In the genomic region with DNA sequence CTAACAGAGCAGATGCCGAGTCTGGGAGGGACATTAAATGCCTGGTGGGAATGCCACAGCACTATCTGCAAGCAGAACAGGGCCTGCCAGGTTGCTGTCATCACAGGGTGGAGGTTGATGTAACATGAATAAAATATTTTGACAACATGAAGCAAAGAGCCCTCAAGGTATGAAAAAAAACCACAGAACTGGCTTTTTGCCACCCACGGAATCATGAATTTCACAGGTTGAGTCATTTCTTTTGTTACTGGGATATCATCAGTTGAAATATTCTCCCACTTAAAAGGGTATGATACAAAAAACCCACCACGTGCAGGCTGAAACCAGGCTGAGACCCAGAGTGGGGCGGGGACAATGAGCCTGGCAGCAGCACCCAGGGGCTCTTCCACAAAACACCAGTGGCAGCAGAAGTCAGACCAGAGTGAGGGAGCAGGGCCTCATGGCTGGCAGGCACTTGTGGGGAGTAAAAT, we compare ENCODE assay signal across 1 cellular context.
TF ChIP-seq lines count a peak whose summit lies in the region.

No MANE protein-coding gene starts in this region.

TF ChIP-seq in HEK293, 187 proteins besides CTCF, POLR2A, EP300 and RAD21 (continued from another document):
- TF ChIP-seq, protein P1, sequence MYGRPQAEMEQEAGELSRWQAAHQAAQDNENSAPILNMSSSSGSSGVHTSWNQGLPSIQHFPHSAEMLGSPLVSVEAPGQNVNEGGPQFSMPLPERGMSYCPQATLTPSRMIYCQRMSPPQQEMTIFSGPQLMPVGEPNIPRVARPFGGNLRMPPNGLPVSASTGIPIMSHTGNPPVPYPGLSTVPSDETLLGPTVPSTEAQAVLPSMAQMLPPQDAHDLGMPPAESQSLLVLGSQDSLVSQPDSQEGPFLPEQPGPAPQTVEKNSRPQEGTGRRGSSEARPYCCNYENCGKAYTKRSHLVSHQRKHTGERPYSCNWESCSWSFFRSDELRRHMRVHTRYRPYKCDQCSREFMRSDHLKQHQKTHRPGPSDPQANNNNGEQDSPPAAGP (tag by site-specific recombination; IDR thresholded peaks at IDR 0.05): no peak
- TF ChIP-seq, protein P2, sequence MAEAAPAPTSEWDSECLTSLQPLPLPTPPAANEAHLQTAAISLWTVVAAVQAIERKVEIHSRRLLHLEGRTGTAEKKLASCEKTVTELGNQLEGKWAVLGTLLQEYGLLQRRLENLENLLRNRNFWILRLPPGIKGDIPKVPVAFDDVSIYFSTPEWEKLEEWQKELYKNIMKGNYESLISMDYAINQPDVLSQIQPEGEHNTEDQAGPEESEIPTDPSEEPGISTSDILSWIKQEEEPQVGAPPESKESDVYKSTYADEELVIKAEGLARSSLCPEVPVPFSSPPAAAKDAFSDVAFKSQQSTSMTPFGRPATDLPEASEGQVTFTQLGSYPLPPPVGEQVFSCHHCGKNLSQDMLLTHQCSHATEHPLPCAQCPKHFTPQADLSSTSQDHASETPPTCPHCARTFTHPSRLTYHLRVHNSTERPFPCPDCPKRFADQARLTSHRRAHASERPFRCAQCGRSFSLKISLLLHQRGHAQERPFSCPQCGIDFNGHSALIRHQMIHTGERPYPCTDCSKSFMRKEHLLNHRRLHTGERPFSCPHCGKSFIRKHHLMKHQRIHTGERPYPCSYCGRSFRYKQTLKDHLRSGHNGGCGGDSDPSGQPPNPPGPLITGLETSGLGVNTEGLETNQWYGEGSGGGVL (tag by site-specific recombination; IDR thresholded peaks at IDR 0.05): 0 out of 2 replicates have a peak, but pooled peaks have one; percentile 23
- TF ChIP-seq ZNF174 (tag by site-specific recombination; IDR thresholded peaks at IDR 0.05): no peak
- TF ChIP-seq, protein P3, sequence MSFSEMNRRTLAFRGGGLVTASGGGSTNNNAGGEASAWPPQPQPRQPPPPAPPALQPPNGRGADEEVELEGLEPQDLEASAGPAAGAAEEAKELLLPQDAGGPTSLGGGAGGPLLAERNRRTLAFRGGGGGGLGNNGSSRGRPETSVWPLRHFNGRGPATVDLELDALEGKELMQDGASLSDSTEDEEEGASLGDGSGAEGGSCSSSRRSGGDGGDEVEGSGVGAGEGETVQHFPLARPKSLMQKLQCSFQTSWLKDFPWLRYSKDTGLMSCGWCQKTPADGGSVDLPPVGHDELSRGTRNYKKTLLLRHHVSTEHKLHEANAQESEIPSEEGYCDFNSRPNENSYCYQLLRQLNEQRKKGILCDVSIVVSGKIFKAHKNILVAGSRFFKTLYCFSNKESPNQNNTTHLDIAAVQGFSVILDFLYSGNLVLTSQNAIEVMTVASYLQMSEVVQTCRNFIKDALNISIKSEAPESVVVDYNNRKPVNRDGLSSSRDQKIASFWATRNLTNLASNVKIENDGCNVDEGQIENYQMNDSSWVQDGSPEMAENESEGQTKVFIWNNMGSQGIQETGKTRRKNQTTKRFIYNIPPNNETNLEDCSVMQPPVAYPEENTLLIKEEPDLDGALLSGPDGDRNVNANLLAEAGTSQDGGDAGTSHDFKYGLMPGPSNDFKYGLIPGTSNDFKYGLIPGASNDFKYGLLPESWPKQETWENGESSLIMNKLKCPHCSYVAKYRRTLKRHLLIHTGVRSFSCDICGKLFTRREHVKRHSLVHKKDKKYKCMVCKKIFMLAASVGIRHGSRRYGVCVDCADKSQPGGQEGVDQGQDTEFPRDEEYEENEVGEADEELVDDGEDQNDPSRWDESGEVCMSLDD (tag by site-specific recombination; IDR thresholded peaks at IDR 0.05): no peak
- TF ChIP-seq ZBTB17 (tag by site-specific recombination; IDR thresholded peaks at IDR 0.05): no peak
- no peak for TF ChIP-seq SP2 (tag by site-specific recombination; IDR thresholded peaks at IDR 0.05)
- no peak for TF ChIP-seq ZNF248 (tag by site-specific recombination; IDR thresholded peaks at IDR 0.05)
- peak; percentile 34; the same call in 1 of the 2 replicates for TF ChIP-seq EGR2 (tag by site-specific recombination; IDR thresholded peaks at IDR 0.05; ENCODE audit: low read depth)
- no peak for TF ChIP-seq ZNF221 (tag by site-specific recombination; IDR thresholded peaks at IDR 0.05; ENCODE audit: borderline replicate concordance)
- TF ChIP-seq ZBTB20 (tag by site-specific recombination; IDR thresholded peaks at IDR 0.05): no peak
- TF ChIP-seq ZNF747 (tag by site-specific recombination; IDR thresholded peaks at IDR 0.05): no peak
- peak; percentile 25; the same call in 1 of the 2 replicates for TF ChIP-seq OSR2 (tag by site-specific recombination; IDR thresholded peaks at IDR 0.05)
- peak; percentile 55 for TF ChIP-seq FEZF1 (tag by site-specific recombination; IDR thresholded peaks at IDR 0.05)
- no peak for TF ChIP-seq ZNF837 (tag by site-specific recombination; IDR thresholded peaks at IDR 0.05)
- peak; percentile 35; the same call in 1 of the 2 replicates for TF ChIP-seq ZNF366 (tag by site-specific recombination; conservative IDR thresholded peaks at IDR 0.05)
- no peak for TF ChIP-seq WT1 (tag by site-specific recombination; IDR thresholded peaks at IDR 0.05)
- TF ChIP-seq ZNF274 (IDR thresholded peaks at IDR 0.05; ENCODE audit: low read length): no peak
- TF ChIP-seq ZNF274 (tag by site-specific recombination; IDR thresholded peaks at IDR 0.05; ENCODE audit: borderline replicate concordance): no peak
- TF ChIP-seq, protein P4, sequence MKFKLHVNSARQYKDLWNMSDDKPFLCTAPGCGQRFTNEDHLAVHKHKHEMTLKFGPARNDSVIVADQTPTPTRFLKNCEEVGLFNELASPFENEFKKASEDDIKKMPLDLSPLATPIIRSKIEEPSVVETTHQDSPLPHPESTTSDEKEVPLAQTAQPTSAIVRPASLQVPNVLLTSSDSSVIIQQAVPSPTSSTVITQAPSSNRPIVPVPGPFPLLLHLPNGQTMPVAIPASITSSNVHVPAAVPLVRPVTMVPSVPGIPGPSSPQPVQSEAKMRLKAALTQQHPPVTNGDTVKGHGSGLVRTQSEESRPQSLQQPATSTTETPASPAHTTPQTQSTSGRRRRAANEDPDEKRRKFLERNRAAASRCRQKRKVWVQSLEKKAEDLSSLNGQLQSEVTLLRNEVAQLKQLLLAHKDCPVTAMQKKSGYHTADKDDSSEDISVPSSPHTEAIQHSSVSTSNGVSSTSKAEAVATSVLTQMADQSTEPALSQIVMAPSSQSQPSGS (tag by site-specific recombination; IDR thresholded peaks at IDR 0.05; ENCODE audit: low read depth): no peak
- TF ChIP-seq ZNF777 (tag by site-specific recombination; IDR thresholded peaks at IDR 0.05; ENCODE audit: borderline replicate concordance): no peak
- TF ChIP-seq ZNF843 (tag by site-specific recombination; IDR thresholded peaks at IDR 0.05): peak; percentile 59
- no peak for TF ChIP-seq ZNF585B (tag by site-specific recombination; IDR thresholded peaks at IDR 0.05)
- TF ChIP-seq, protein P5, sequence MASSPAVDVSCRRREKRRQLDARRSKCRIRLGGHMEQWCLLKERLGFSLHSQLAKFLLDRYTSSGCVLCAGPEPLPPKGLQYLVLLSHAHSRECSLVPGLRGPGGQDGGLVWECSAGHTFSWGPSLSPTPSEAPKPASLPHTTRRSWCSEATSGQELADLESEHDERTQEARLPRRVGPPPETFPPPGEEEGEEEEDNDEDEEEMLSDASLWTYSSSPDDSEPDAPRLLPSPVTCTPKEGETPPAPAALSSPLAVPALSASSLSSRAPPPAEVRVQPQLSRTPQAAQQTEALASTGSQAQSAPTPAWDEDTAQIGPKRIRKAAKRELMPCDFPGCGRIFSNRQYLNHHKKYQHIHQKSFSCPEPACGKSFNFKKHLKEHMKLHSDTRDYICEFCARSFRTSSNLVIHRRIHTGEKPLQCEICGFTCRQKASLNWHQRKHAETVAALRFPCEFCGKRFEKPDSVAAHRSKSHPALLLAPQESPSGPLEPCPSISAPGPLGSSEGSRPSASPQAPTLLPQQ (tag by site-specific recombination; IDR thresholded peaks at IDR 0.05): peak; percentile 86
- TF ChIP-seq ZNF629 (tag by site-specific recombination; IDR thresholded peaks at IDR 0.05): peak; percentile 58
- TF ChIP-seq MEIS1 (CRISPR knock-in tag; IDR thresholded peaks at IDR 0.05; ENCODE audit: borderline replicate concordance): no peak; the same call in 1 of the 2 replicates
- no peak for TF ChIP-seq ZNF433 (tag by site-specific recombination; IDR thresholded peaks at IDR 0.05; ENCODE audit: low read depth)
- TF ChIP-seq, protein P6, sequence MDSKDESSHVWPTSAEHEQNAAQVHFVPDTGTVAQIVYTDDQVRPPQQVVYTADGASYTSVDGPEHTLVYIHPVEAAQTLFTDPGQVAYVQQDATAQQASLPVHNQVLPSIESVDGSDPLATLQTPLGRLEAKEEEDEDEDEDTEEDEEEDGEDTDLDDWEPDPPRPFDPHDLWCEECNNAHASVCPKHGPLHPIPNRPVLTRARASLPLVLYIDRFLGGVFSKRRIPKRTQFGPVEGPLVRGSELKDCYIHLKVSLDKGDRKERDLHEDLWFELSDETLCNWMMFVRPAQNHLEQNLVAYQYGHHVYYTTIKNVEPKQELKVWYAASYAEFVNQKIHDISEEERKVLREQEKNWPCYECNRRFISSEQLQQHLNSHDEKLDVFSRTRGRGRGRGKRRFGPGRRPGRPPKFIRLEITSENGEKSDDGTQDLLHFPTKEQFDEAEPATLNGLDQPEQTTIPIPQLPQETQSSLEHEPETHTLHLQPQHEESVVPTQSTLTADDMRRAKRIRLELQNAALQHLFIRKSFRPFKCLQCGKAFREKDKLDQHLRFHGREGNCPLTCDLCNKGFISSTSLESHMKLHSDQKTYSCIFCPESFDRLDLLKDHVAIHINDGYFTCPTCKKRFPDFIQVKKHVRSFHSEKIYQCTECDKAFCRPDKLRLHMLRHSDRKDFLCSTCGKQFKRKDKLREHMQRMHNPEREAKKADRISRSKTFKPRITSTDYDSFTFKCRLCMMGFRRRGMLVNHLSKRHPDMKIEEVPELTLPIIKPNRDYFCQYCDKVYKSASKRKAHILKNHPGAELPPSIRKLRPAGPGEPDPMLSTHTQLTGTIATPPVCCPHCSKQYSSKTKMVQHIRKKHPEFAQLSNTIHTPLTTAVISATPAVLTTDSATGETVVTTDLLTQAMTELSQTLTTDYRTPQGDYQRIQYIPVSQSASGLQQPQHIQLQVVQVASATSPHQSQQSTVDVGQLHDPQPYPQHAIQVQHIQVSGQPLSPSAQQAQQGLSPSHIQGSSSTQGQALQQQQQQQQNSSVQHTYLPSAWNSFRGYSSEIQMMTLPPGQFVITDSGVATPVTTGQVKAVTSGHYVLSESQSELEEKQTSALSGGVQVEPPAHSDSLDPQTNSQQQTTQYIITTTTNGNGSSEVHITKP (tag by site-specific recombination; IDR thresholded peaks at IDR 0.05): peak; percentile 49; the same call in 1 of the 2 replicates
- no peak for TF ChIP-seq ZNF266 (tag by site-specific recombination; IDR thresholded peaks at IDR 0.05; ENCODE audit: low read depth)
- TF ChIP-seq ZIC2 (tag by site-specific recombination; IDR thresholded peaks at IDR 0.05): 0 out of 2 replicates have a peak, but pooled peaks have one; percentile 12
- TF ChIP-seq, protein P7, sequence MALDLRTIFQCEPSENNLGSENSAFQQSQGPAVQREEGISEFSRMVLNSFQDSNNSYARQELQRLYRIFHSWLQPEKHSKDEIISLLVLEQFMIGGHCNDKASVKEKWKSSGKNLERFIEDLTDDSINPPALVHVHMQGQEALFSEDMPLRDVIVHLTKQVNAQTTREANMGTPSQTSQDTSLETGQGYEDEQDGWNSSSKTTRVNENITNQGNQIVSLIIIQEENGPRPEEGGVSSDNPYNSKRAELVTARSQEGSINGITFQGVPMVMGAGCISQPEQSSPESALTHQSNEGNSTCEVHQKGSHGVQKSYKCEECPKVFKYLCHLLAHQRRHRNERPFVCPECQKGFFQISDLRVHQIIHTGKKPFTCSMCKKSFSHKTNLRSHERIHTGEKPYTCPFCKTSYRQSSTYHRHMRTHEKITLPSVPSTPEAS (tag by site-specific recombination; IDR thresholded peaks at IDR 0.05): no peak
